ENCODE assay signal across 8 cellular contexts in the genomic region with DNA sequence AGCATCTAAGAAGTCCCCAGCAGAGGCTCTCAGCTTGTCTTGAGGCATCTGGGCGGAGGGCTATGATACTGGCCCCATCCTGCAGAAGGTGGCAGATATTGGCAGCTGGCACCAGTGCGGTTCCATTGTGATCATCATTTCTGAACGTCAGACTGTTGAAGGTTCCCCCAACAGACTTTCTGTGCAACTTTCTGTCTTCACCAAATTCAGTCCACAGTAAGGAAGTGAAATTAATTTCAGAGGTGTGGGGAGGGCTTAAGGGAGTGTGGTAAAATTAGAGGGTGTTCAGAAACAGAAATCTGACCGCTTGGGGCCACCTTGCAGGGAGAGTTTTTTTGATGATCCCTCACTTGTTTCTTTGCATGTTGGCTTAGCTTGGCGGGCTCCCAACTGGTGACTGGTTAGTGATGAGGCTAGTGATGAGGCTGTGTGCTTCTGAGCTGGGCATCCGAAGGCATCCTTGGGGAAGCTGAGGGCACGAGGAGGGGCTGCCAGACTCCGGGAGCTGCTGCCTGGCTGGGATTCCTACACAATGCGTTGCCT. TPM values are rescaled to one million over a fixed set of nuclear protein-coding genes. Genes with fewer than 3 reads are reported as not detected.
DNase-seq lines count a peak whose midpoint lies in the region; ATAC-seq and TF ChIP-seq lines count a peak whose summit lies in the region.

A gene with protein sequence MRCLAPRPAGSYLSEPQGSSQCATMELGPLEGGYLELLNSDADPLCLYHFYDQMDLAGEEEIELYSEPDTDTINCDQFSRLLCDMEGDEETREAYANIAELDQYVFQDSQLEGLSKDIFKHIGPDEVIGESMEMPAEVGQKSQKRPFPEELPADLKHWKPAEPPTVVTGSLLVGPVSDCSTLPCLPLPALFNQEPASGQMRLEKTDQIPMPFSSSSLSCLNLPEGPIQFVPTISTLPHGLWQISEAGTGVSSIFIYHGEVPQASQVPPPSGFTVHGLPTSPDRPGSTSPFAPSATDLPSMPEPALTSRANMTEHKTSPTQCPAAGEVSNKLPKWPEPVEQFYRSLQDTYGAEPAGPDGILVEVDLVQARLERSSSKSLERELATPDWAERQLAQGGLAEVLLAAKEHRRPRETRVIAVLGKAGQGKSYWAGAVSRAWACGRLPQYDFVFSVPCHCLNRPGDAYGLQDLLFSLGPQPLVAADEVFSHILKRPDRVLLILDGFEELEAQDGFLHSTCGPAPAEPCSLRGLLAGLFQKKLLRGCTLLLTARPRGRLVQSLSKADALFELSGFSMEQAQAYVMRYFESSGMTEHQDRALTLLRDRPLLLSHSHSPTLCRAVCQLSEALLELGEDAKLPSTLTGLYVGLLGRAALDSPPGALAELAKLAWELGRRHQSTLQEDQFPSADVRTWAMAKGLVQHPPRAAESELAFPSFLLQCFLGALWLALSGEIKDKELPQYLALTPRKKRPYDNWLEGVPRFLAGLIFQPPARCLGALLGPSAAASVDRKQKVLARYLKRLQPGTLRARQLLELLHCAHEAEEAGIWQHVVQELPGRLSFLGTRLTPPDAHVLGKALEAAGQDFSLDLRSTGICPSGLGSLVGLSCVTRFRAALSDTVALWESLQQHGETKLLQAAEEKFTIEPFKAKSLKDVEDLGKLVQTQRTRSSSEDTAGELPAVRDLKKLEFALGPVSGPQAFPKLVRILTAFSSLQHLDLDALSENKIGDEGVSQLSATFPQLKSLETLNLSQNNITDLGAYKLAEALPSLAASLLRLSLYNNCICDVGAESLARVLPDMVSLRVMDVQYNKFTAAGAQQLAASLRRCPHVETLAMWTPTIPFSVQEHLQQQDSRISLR (plus strand): TSS at position 404 of the 543 bp plus-strand sequence. CDS start 129 bp downstream, at position 533.

- ATAC-seq in HG03139 (IDR thresholded peaks at IDR 0.05; ENCODE audit: unreplicated experiment) (peak; percentile 54), RWPE2 (ENCODE audit: low read depth) (peak; percentile 93)
- ATAC-seq in stimulated activated naive CD8-positive, alpha-beta T cell treated with anti-CD3 and anti-CD28 coated beads, Interleukin-15, Interleukin-2, amounts not matched to agents 100 U/mL and 50 U/mL, for 24 hours, result peak; percentile 70

- H3K27me3 ChIP-seq in RWPE2 (ENCODE audit: insufficient read depth, poor library complexity, severe bottlenecking) (peaks cover 17% of the 10 kb centered on the region), ascending aorta (no peaks in the 10 kb centered on the region), layer of hippocampus (ENCODE audit: control insufficient read depth, insufficient read depth, low read length) (peaks cover 2% of the 10 kb centered on the region)

- no peak within 1 kb of the TSS for H3K4me3 Mint-ChIP-seq in endothelial cell (ENCODE audit: unreplicated experiment)

- no peaks in the 10 kb centered on the region for H3K36me3 Mint-ChIP-seq in endothelial cell (ENCODE audit: low read depth, unreplicated experiment)

- no peaks in the 10 kb centered on the region for H3K9me3 ChIP-seq in RWPE2 (ENCODE audit: severe bottlenecking)
- no peaks in the 10 kb centered on the region for H3K9me3 ChIP-seq in ascending aorta

- no peaks in the 10 kb centered on the region for H3K36me3 ChIP-seq in RWPE2 (ENCODE audit: low read depth)
- no peaks in the 10 kb centered on the region for H3K36me3 ChIP-seq in ascending aorta

- DNase-seq in CD1c-positive myeloid dendritic cell (ENCODE audit: extremely low spot score) (peak; percentile 97), GM19238 (ENCODE audit: insufficient read length, low spot score) (peak; percentile 59), RWPE2 (ENCODE audit: low spot score) (peak; percentile 96), ascending aorta (ENCODE audit: low spot score in 2 of 2) (peak; percentile 72 to 88), endothelial cell (ENCODE audit: low spot score) (no peak)
- DNase-seq in stimulated activated naive CD8-positive, alpha-beta T cell treated with anti-CD3 and anti-CD28 coated beads, Interleukin-15, Interleukin-2, amounts not matched to agents 100 U/mL and 50 U/mL, for 24 hours, result peak; percentile 68

- H3K4me3 ChIP-seq in RWPE2 (ENCODE audit: severe bottlenecking), result no peak within 1 kb of the TSS
- peak within 1 kb of the TSS in 1 of 2 donors; percentile 32 for H3K4me3 ChIP-seq in ascending aorta

- H3K4me1 Mint-ChIP-seq in endothelial cell (ENCODE audit: unreplicated experiment), result no peaks in the 10 kb centered on the region

- no peak for TF ChIP-seq CTCF in RWPE2 (IDR thresholded peaks at IDR 0.05; ENCODE audit: poor library complexity, severe bottlenecking)
- TF ChIP-seq CTCF in ascending aorta (IDR thresholded peaks at IDR 0.05), result no peak
- no peak for TF ChIP-seq CTCF in endothelial cell (IDR thresholded peaks at IDR 0.05; ENCODE audit: unreplicated experiment)

- H3K27ac Mint-ChIP-seq in endothelial cell (ENCODE audit: unreplicated experiment), result no peak within 1 kb of the TSS

- intact Hi-C loops in ascending aorta (cut with DNase I), result no loop called here

- H3K9me3 Mint-ChIP-seq in endothelial cell (ENCODE audit: unreplicated experiment), result no peaks in the 10 kb centered on the region

- H3K4me1 ChIP-seq in RWPE2 (ENCODE audit: insufficient read depth, poor library complexity, severe bottlenecking), result peaks cover 6% of the 10 kb centered on the region
- peaks cover 0 to 8% of the 10 kb centered on the region in 2 donors for H3K4me1 ChIP-seq in ascending aorta

- peaks cover 15% of the 10 kb centered on the region for H3K27me3 Mint-ChIP-seq in endothelial cell (ENCODE audit: unreplicated experiment)

- H3K27ac ChIP-seq in RWPE2 (ENCODE audit: poor library complexity, severe bottlenecking) (no peak within 1 kb of the TSS), ascending aorta (no peak within 1 kb of the TSS), layer of hippocampus (ENCODE audit: low read depth, low read length) (peak within 1 kb of the TSS; percentile 21)

RNA-seq across cellular contexts. Expression of the gene that starts here (rescaled TPM):
- 19.4 TPM for total RNA-seq in ascending aorta
- total RNA-seq in endothelial cell (ENCODE audit: unreplicated experiment), result 0.13 TPM

Comparison
In these comparisons a context has a peak if more than half of its experiments do, and no peak if none do; other contexts are left out.
1. RNA of the gene that starts here (total RNA-seq): 19.4 TPM in ascending aorta (single experiment); 0.13 TPM in endothelial cell (single experiment); every median in the first group is over 10 times any median in the second.
2. Peak in every context shown above with its lines, with median percentiles within 50 percentile points of each other: ATAC-seq.